8 cellular contexts compared by ENCODE assay signal in genomic region chr5:158819840-158820620, GRCh38.
DNase-seq lines count a peak whose midpoint lies in the region; ATAC-seq and TF ChIP-seq lines count a peak whose summit lies in the region.

No MANE protein-coding gene starts in this region.

- H2AFZ ChIP-seq in smooth muscle cell (ENCODE audit: low read depth) = no peak overlapping the region

- WGBS in smooth muscle cell (ENCODE audit: low lambda C conversion rate) = 95% methylated on average over 10 of the region's 10 CpGs

- ATAC-seq in GM18499 (IDR thresholded peaks at IDR 0.05; ENCODE audit: insufficient read depth, unreplicated experiment) = peak; percentile 69
- ATAC-seq in GM21737 (IDR thresholded peaks at IDR 0.05; ENCODE audit: unreplicated experiment) = peak; percentile 52

- H4K20me1 ChIP-seq in smooth muscle cell (ENCODE audit: low read depth) = no peaks in the 10 kb centered on the region

- H3K36me3 ChIP-seq in BE2C (peaks cover 6% of the 10 kb centered on the region; the same call in 1 of the 2 replicates), smooth muscle cell (ENCODE audit: low read depth) (no peaks in the 10 kb centered on the region)

- H3K4me2 ChIP-seq in smooth muscle cell = no peak overlapping the region

- peaks cover 4% of the 10 kb centered on the region; the same call in 1 of the 2 replicates for H3K4me1 ChIP-seq in BE2C
- peaks cover 7% of the 10 kb centered on the region for H3K4me1 ChIP-seq in smooth muscle cell (ENCODE audit: low read depth)

- H3K9me3 ChIP-seq in BE2C (no peaks in the 10 kb centered on the region), smooth muscle cell (replicated peaks; ENCODE audit: low read depth) (no peaks in the 10 kb centered on the region)

- no peak overlapping the region for H3K27ac ChIP-seq in smooth muscle cell (ENCODE audit: low read depth)

- H3K27me3 ChIP-seq in BE2C = no peaks in the 10 kb centered on the region
- H3K27me3 ChIP-seq in smooth muscle cell (ENCODE audit: low read depth) = no peaks in the 10 kb centered on the region

- no peaks in the 10 kb centered on the region for H3K79me2 ChIP-seq in smooth muscle cell (ENCODE audit: low read depth)

- DNase-seq in NAMALWA (ENCODE audit: low spot score) (peak; percentile 63), iris pigment epithelial cell (ENCODE audit: low read depth) (peak; percentile 30), HT-29 (ENCODE audit: low spot score) (no peak), BE2C (no peak), NOMO-1 treated with dmso at 0.1 percent for 144 hours (lab: John Stamatoyannopoulos, UW; ENCODE audit: unreplicated experiment) (no peak), smooth muscle cell (lab: John Stamatoyannopoulos, UW; ENCODE audit: unreplicated experiment) (no peak)

- H3K4me3 ChIP-seq in BE2C (ENCODE audit: low read depth, low read length) = no peak overlapping the region
- no peak overlapping the region for H3K4me3 ChIP-seq in smooth muscle cell

- H3F3A ChIP-seq in smooth muscle cell (ENCODE audit: low read depth) = no peaks in the 10 kb centered on the region

- H3K9ac ChIP-seq in smooth muscle cell (ENCODE audit: low read depth) = no peak overlapping the region

- no peak for TF ChIP-seq CTCF in BE2C (IDR thresholded peaks at IDR 0.05; ENCODE audit: low read depth, low read length)
- TF ChIP-seq CTCF in smooth muscle cell (IDR thresholded peaks at IDR 0.05; ENCODE audit: borderline replicate concordance, insufficient read depth, poor library complexity, severe bottlenecking) = no peak

Comparison
In these comparisons a context has a peak if more than half of its experiments do, and no peak if none do; other contexts are left out.
1. DNase-seq: peak in NAMALWA (single experiment) and iris pigment epithelial cell (single experiment); none in HT-29 (single experiment), BE2C (single experiment), NOMO-1 treated with dmso at 0.1 percent for 144 hours (single experiment) and smooth muscle cell (single experiment).